In genomic region chr10:121823993-121824463, GRCh38 we compare ENCODE assay signal across 8 cellular contexts.
DNase-seq lines count a peak whose midpoint lies in the region; ATAC-seq and TF ChIP-seq lines count a peak whose summit lies in the region.

No MANE protein-coding gene starts in this region.

- peaks cover 4% of the 10 kb centered on the region for H3K4me1 Mint-ChIP-seq in activated CD4-positive, alpha-beta T cell treated with anti-CD3 and anti-CD28 coated beads for 36 hours

- H3K4me3 Mint-ChIP-seq in activated CD4-positive, alpha-beta T cell treated with anti-CD3 and anti-CD28 coated beads for 36 hours, result no peak overlapping the region

- H3K27ac Mint-ChIP-seq in activated CD4-positive, alpha-beta T cell treated with anti-CD3 and anti-CD28 coated beads for 36 hours, result no peak overlapping the region

- no peaks in the 10 kb centered on the region for H3K27me3 ChIP-seq in HL-60 (ENCODE audit: insufficient read depth, poor library complexity, severe bottlenecking)

- CTCF ChIA-PET in activated CD4-positive, alpha-beta T cell treated with anti-CD3 and anti-CD28 coated beads for 36 hours (lab: Charles Lee), result interaction anchor here (0.5 to 3.2 kb wide), 22 partner anchors 9 to 881 kb away, joined by 3 to 21 read pairs (median 5); no protein-coding TSS in a partner anchor

- H3K4me3 ChIP-seq in HL-60 (replicated peaks; ENCODE audit: insufficient read depth, low read length) (no peak overlapping the region), foreskin fibroblast (ENCODE audit: low read depth in 1 of 2, low read length in 2 of 2) (no peak overlapping the region)

- no peaks in the 10 kb centered on the region for H3K27me3 Mint-ChIP-seq in activated CD4-positive, alpha-beta T cell treated with anti-CD3 and anti-CD28 coated beads for 36 hours

- no peaks in the 10 kb centered on the region for H3K9me3 Mint-ChIP-seq in activated CD4-positive, alpha-beta T cell treated with anti-CD3 and anti-CD28 coated beads for 36 hours (ENCODE audit: low read depth)

- H3K27ac ChIP-seq in HL-60 (replicated peaks), result no peak overlapping the region

- no peak for DNase-seq in activated CD4-positive, alpha-beta T cell treated with anti-CD3 and anti-CD28 coated beads for 36 hours
- DNase-seq in activated CD4-positive, alpha-beta T cell treated with anti-CD3 and anti-CD28 coated beads for 48 hours, result no peak
- peak; percentile 12 to 22 for DNase-seq in HL-60 (ENCODE audit: low read depth in 1 of 2, low spot score in 1 of 2)
- DNase-seq in SKM-1 (lab: John Stamatoyannopoulos, UW; ENCODE audit: unreplicated experiment), result peak; percentile 21
- DNase-seq in foreskin fibroblast, result peak; percentile 48 to 71
- peak; percentile 61 for DNase-seq in renal cortical epithelial cell (ENCODE audit: low read depth)
- no peak for DNase-seq in stimulated activated CD4-positive, alpha-beta T cell treated with anti-CD3 and anti-CD28 coated beads, Interleukin-1b, Interleukin-23, amount 100 ng/mL, for 48 hours

- intact Hi-C loops in activated CD4-positive, alpha-beta T cell treated with anti-CD3 and anti-CD28 coated beads for 36 hours (cut with DNase I, micrococcal nuclease), result loop anchor here (1.0 kb wide), 2 partner anchors 63 to 76 kb away; no protein-coding TSS in a partner anchor

- POLR2A ChIA-PET in activated CD4-positive, alpha-beta T cell treated with anti-CD3 and anti-CD28 coated beads for 36 hours (lab: Charles Lee), result no interaction called here

- H3K36me3 Mint-ChIP-seq in activated CD4-positive, alpha-beta T cell treated with anti-CD3 and anti-CD28 coated beads for 36 hours (ENCODE audit: low read depth), result peaks cover 24% of the 10 kb centered on the region

- TF ChIP-seq CTCF in HL-60 (IDR thresholded peaks at IDR 0.05; ENCODE audit: insufficient read depth, low read length), result peak; percentile 30
- TF ChIP-seq CTCF in foreskin fibroblast (IDR thresholded peaks at IDR 0.05; ENCODE audit: low read depth, low read length), result peak; percentile 54

- ATAC-seq in activated CD4-positive, alpha-beta T cell treated with anti-CD3 and anti-CD28 coated beads for 36 hours, result peak; percentile 46
- no peak for ATAC-seq in GM21576 (IDR thresholded peaks at IDR 0.05; ENCODE audit: unreplicated experiment)

Comparison
In these comparisons a context has a peak if more than half of its experiments do, and no peak if none do; other contexts are left out.
1. DNase-seq: peak in HL-60 (2 of 2), SKM-1 (single experiment), foreskin fibroblast (2 of 2) and renal cortical epithelial cell (single experiment); none in activated CD4-positive, alpha-beta T cell treated with anti-CD3 and anti-CD28 coated beads for 36 hours (single experiment), activated CD4-positive, alpha-beta T cell treated with anti-CD3 and anti-CD28 coated beads for 48 hours (single experiment) and stimulated activated CD4-positive, alpha-beta T cell treated with anti-CD3 and anti-CD28 coated beads, Interleukin-1b, Interleukin-23, amount 100 ng/mL, for 48 hours (single experiment).